In genomic region chr5:39099831-39100230, GRCh38 we compare ENCODE assay signal across 17 cellular contexts. TPM values are rescaled to one million over a fixed set of nuclear protein-coding genes. Genes with fewer than 3 reads are reported as not detected.
DNase-seq lines count a peak whose midpoint lies in the region; ATAC-seq and TF ChIP-seq lines count a peak whose summit lies in the region.
"Had no signal": no experiment of that assay in that cellular context is flagged by ENCODE, and none has a peak within 500 bp of the region (broad histone marks: within the 10 kb centered on the region; RNA-seq: fewer than 3 reads in every experiment).

No MANE protein-coding gene starts in this region.

- CTCF ChIA-PET in PC-3 (lab: Charles Lee), result no interaction called here

- TF ChIP-seq CTCF in PC-3 (conservative IDR thresholded peaks at IDR 0.05; ENCODE audit: low read depth, low read length) (no peak), osteoblast (IDR thresholded peaks at IDR 0.05; ENCODE audit: extremely low read depth, low read depth, low read length) (no peak), mucosa of descending colon (IDR thresholded peaks at IDR 0.05) (no peak)

- H2AFZ ChIP-seq in PC-3 (ENCODE audit: low read length) (0 out of 2 replicates have a peak overlapping the region, but pooled peaks have one; percentile 5), osteoblast (ENCODE audit: low read length) (no peak overlapping the region)

- H3K27ac Mint-ChIP-seq in activated naive CD4-positive, alpha-beta T cell treated with anti-CD3 and anti-CD28 coated beads, Interleukin-2, amount 50 U/mL, for 24 hours, result peak overlapping the region; percentile 26
- peak overlapping the region; percentile 1 for H3K27ac Mint-ChIP-seq in central memory CD8-positive, alpha-beta T cell (ENCODE audit: low read depth)

- H3K4me2 ChIP-seq in PC-3 (ENCODE audit: low read length) (peak overlapping the region; percentile 84), osteoblast (ENCODE audit: insufficient read depth, low read length) (no peak overlapping the region)
- H3K4me2 ChIP-seq: KMS-11 had no signal

- H3K36me3 ChIP-seq in PC-3 (ENCODE audit: low read depth, low read length) (no peaks in the 10 kb centered on the region), osteoblast (ENCODE audit: insufficient read depth, low read length) (no peaks in the 10 kb centered on the region), mucosa of descending colon (ENCODE audit: low read depth) (no peaks in the 10 kb centered on the region)
- H3K36me3 ChIP-seq: MG63 had no signal

- DNase-seq in activated naive CD4-positive, alpha-beta T cell (lab: John Stamatoyannopoulos, UW), result no peak
- DNase-seq in PC-3, result no peak
- DNase-seq in central memory CD8-positive, alpha-beta T cell (ENCODE audit: low spot score in 2 of 2), result no peak
- no peak for DNase-seq in osteoblast (ENCODE audit: insufficient read length, low spot score, missing footprints)
- no peak for DNase-seq in mucosa of descending colon
- DNase-seq in mesenteric fat pad (ENCODE audit: low spot score), result no peak
- DNase-seq in kidney tubule cell (ENCODE audit: low spot score), result no peak
- DNase-seq: AML-193, MG63, NCI-H1092 treated with DMSO at 0.1 percent for 48 hours, NCI-H1694, NCI-H2107, NCI-H345, NCI-H526 treated with DMSO at 0.1 percent for 48 hours had no signal

- H4K20me1 ChIP-seq in PC-3 (ENCODE audit: low read length), result no peaks in the 10 kb centered on the region
- H4K20me1 ChIP-seq in osteoblast (ENCODE audit: insufficient read depth, low read length), result no peaks in the 10 kb centered on the region

- no peaks in the 10 kb centered on the region for H3K27me3 Mint-ChIP-seq in activated naive CD4-positive, alpha-beta T cell treated with anti-CD3 and anti-CD28 coated beads, Interleukin-2, amount 50 U/mL, for 24 hours
- no peaks in the 10 kb centered on the region for H3K27me3 Mint-ChIP-seq in central memory CD8-positive, alpha-beta T cell

- H3K79me2 ChIP-seq in PC-3 (ENCODE audit: low read length) (no peaks in the 10 kb centered on the region), osteoblast (ENCODE audit: insufficient read depth, low read length) (no peaks in the 10 kb centered on the region)

- H3K9ac ChIP-seq in PC-3 (ENCODE audit: low read length), result peak overlapping the region; percentile 81
- H3K9ac ChIP-seq: KMS-11 had no signal

- H3K4me1 ChIP-seq in PC-3 (ENCODE audit: insufficient read depth, low read length) (peaks cover 52% of the 10 kb centered on the region), osteoblast (ENCODE audit: insufficient read depth, low read length) (peaks cover 36% of the 10 kb centered on the region), mucosa of descending colon (ENCODE audit: low read depth) (no peaks in the 10 kb centered on the region)

- peaks cover 53% of the 10 kb centered on the region for H3K4me1 Mint-ChIP-seq in activated naive CD4-positive, alpha-beta T cell treated with anti-CD3 and anti-CD28 coated beads, Interleukin-2, amount 50 U/mL, for 24 hours
- peaks cover 46% of the 10 kb centered on the region for H3K4me1 Mint-ChIP-seq in central memory CD8-positive, alpha-beta T cell

- intact Hi-C loops in PC-3 (cut with micrococcal nuclease) (loop anchor here (5.0 kb wide), 1 partner anchor 37 kb away; no protein-coding TSS in a partner anchor), mucosa of descending colon (cut with DNase I, micrococcal nuclease) (no loop called here)

- ATAC-seq in PC-3 (no peak), mucosa of descending colon (no peak)
- ATAC-seq in central memory CD8-positive, alpha-beta T cell (replicated peaks; ENCODE audit: extremely low read depth, poor library complexity, severe bottlenecking), result no peak
- ATAC-seq: Right ventricle myocardium inferior had no signal

- H3F3A ChIP-seq in PC-3 (ENCODE audit: low read length, unreplicated experiment), result peaks cover 30% of the 10 kb centered on the region

- H3K27me3 ChIP-seq in PC-3 (ENCODE audit: low read length) (no peaks in the 10 kb centered on the region), osteoblast (ENCODE audit: insufficient read depth, low read length) (no peaks in the 10 kb centered on the region)
- H3K27me3 ChIP-seq: MG63 had no signal

- H3K27ac ChIP-seq in PC-3 (ENCODE audit: low read length), result peak overlapping the region; percentile 97
- H3K27ac ChIP-seq in osteoblast (ENCODE audit: low read depth, low read length), result peak overlapping the region; percentile 96
- H3K27ac ChIP-seq: KMS-11 had no signal

- POLR2A ChIA-PET in PC-3 (lab: Charles Lee; ENCODE audit: unreplicated experiment), result no interaction called here

- peaks cover 18% of the 10 kb centered on the region for H3K36me3 Mint-ChIP-seq in activated naive CD4-positive, alpha-beta T cell treated with anti-CD3 and anti-CD28 coated beads, Interleukin-2, amount 50 U/mL, for 24 hours
- H3K36me3 Mint-ChIP-seq in central memory CD8-positive, alpha-beta T cell (ENCODE audit: insufficient read depth), result peaks cover 26% of the 10 kb centered on the region

- H3K4me3 ChIP-seq in PC-3 (ENCODE audit: low read length) (peak overlapping the region; percentile 53), osteoblast (ENCODE audit: insufficient read depth, low read length) (no peak overlapping the region), mucosa of descending colon (no peak overlapping the region)
- H3K4me3 ChIP-seq: MG63 had no signal

- H3K9me3 ChIP-seq in PC-3 (ENCODE audit: low read length), result no peaks in the 10 kb centered on the region
- H3K9me3 ChIP-seq in osteoblast (ENCODE audit: low read depth, low read length), result no peaks in the 10 kb centered on the region
- H3K9me3 ChIP-seq in mucosa of descending colon, result no peaks in the 10 kb centered on the region
- H3K9me3 ChIP-seq: MG63 had no signal

- H3K9me3 Mint-ChIP-seq in activated naive CD4-positive, alpha-beta T cell treated with anti-CD3 and anti-CD28 coated beads, Interleukin-2, amount 50 U/mL, for 24 hours, result no peaks in the 10 kb centered on the region
- no peaks in the 10 kb centered on the region for H3K9me3 Mint-ChIP-seq in central memory CD8-positive, alpha-beta T cell

- no TSS peak for BruUV-seq in PC-3 (replicated peaks; lab: Mats Ljungman, UMichigan)

- H3K9me2 ChIP-seq in PC-3 (replicated peaks; ENCODE audit: low read length), result no peaks in the 10 kb centered on the region

- H3K4me3 Mint-ChIP-seq in activated naive CD4-positive, alpha-beta T cell treated with anti-CD3 and anti-CD28 coated beads, Interleukin-2, amount 50 U/mL, for 24 hours, result peak overlapping the region; percentile 19
- no peak overlapping the region for H3K4me3 Mint-ChIP-seq in central memory CD8-positive, alpha-beta T cell

RNA-seq across cellular contexts. Expression of gene RICTOR, which starts 25.6 kb away (rescaled TPM):
- total RNA-seq in PC-3 (2014; rRNA removed) (24.5 and 28.1 TPM in 2 replicates), osteoblast (46.7 and 50.7 TPM in 2 replicates), mucosa of descending colon (10 to 100 TPM; 24.3 to 41.9 (median 36.5) TPM), mesenteric fat pad (27.1 TPM)
